Comparison of ENCODE assay signal across 30 cellular contexts in genomic region chr7:69786707-69787395, GRCh38.
"Had no signal": no experiment of that assay in that cellular context is flagged by ENCODE, and none has a peak within 500 bp of the region (broad histone marks: within the 10 kb centered on the region; RNA-seq: fewer than 3 reads in every experiment).

No MANE protein-coding gene starts in this region.

- ATAC-seq: activated CD8-positive, alpha-beta T cell treated with anti-CD3 and anti-CD28 coated beads for 36 hours; activated naive CD4-positive, alpha-beta T cell treated with anti-CD3 and anti-CD28 coated beads, Interleukin-2, amount 50 U/mL, for 72 hours; activated T-cell treated with anti-CD3 and anti-CD28 coated beads, Interleukin-2, amount 50 U/mL, for 72 hours; Right ventricle myocardium inferior had no signal

- H3K27me3 ChIP-seq: adrenal gland, MG63 had no signal

- DNase-seq: activated CD4-positive, alpha-beta T cell treated with anti-CD3 and anti-CD28 coated beads, Interleukin-2, amount 10 ng/mL, durations not matched to agents 24 days and 14 days; activated CD4-positive, alpha-beta T cell treated with anti-CD3 and anti-CD28 coated beads, Interleukin-2, amount 50 U/mL, for 4 hours; activated CD8-positive, alpha-beta T cell treated with anti-CD3 and anti-CD28 coated beads for 36 hours; activated gamma-delta T cell; activated naive CD4-positive, alpha-beta T cell treated with anti-CD3 and anti-CD28 coated beads for 36 hours; activated T-cell treated with anti-CD3 and anti-CD28 coated beads, Interleukin-2, amount 50 U/mL, for 1 hour; activated T-cell treated with anti-CD3 and anti-CD28 coated beads, Interleukin-2, amount 50 U/mL, for 72 hours; adrenal gland; Kasumi-1; KBM-7; MG63; MV-4-11; NCI-H1092 treated with DMSO at 0.1 percent for 48 hours; NCI-H1417; NCI-H146; NCI-H187; NCI-H2081; NCI-H2171 treated with DMSO at 0.1 percent for 48 hours; NCI-H2227 treated with DMSO at 0.1 percent for 48 hours; NCI-H446 treated with DMSO at 0.1 percent for 48 hours; NCI-H524; NCI-H69; NK-92 treated with Interleukin-12 subunit alpha and Interleukin-12 subunit beta, amount 100 ng/mL, for 24 hours; PC-9; SIG-M5; T1000 had no signal

- FAIRE-seq: RCC 7860 had no signal

- H3K4me2 ChIP-seq: PC-9 had no signal

- H3K36me3 ChIP-seq: adrenal gland, MG63 had no signal

- H3K27ac ChIP-seq: adrenal gland, PC-9, RWPE1 had no signal

- H3K4me3 ChIP-seq: adrenal gland, MG63, PC-9 had no signal

- H2AFZ ChIP-seq: PC-9 had no signal

- H3K9me3 ChIP-seq: adrenal gland, MG63 had no signal
